In genomic region chr16:56301391-56301850, GRCh38 we compare ENCODE assay signal across 16 cellular contexts.
DNase-seq lines count a peak whose midpoint lies in the region.
"Had no signal": no experiment of that assay in that cellular context is flagged by ENCODE, and none has a peak within 500 bp of the region (broad histone marks: within the 10 kb centered on the region; RNA-seq: fewer than 3 reads in every experiment).

No MANE protein-coding gene starts in this region.

- peak overlapping the region; percentile 99 for H3K27ac ChIP-seq in temporal lobe (ENCODE audit: low read depth, low read length)
- H3K27ac ChIP-seq: KMS-11 had no signal

- peak; percentile 35 for DNase-seq in NCI-H2171 treated with DMSO at 0.1 percent for 48 hours (lab: John Stamatoyannopoulos, UW)
- DNase-seq in NCI-H2171 (lab: John Stamatoyannopoulos, UW): no peak
- DNase-seq in amygdala (lab: John Stamatoyannopoulos, UW): peak in 32 of 56 donors; percentile 23 to 78 (median 58)
- DNase-seq in hippocampal formation (lab: John Stamatoyannopoulos, UW): peak; percentile 51 to 64
- DNase-seq in cerebellum (ENCODE audit: low spot score): no peak
- DNase-seq in DMS53 (lab: John Stamatoyannopoulos, UW): no peak
- DNase-seq in activated CD4-positive, alpha-beta T cell treated with anti-CD3 and anti-CD28 coated beads, Interleukin-2, amount 50 U/mL, for 1 hour: no peak
- DNase-seq: activated CD4-positive, alpha-beta T cell treated with anti-CD3 and anti-CD28 coated beads, Interleukin-2, amount 10 ng/mL, durations not matched to agents 7 days and 5 days; activated naive CD4-positive, alpha-beta T cell; endodermal cell; GF-D8; naive thymus-derived CD4-positive, alpha-beta T cell; NCI-H69; SW 1271 had no signal

Comparison
In these comparisons a context has a peak if more than half of its experiments do, and no peak if none do; other contexts are left out.
1. DNase-seq: peak in NCI-H2171 treated with DMSO at 0.1 percent for 48 hours (single experiment), amygdala (32 of 56) and hippocampal formation (2 of 2); none in NCI-H2171 (single experiment), cerebellum (single experiment), DMS53 (single experiment) and activated CD4-positive, alpha-beta T cell treated with anti-CD3 and anti-CD28 coated beads, Interleukin-2, amount 50 U/mL, for 1 hour (single experiment).